ENCODE assay signal across 27 cellular contexts in the genomic region with DNA sequence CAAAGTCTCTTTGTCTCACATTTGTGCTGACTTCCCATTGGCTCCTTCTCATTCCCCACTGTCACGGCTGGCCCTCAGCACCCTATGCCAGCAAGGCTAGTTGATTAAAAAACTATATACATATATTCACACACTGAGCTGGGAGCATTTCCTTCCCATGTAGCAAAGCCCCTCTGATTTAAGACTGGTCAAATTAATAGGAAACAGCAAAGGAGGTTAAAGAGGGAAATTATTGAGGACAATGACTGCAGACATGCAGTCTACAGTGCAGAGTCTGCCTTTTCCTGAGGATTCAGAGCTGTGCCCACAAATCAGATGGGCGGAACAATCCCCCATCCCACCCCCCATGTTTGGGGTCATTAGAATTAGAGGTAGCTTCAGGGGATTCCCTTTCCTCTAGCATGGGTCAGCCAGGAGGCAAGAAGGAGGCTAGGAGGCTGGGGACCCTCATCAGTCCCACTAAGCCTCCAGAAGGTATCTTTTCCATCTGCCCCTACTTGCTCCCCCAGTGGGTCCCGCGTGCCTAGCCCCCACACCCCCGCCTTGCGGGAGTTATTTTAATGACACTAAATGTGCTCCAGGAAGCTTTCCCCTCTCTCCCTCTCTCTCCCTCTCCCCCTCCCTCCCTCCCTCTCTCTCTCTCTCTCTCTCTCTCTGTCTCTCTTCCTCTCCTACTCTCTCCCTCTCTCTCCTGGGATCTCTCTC. TPM values are rescaled to one million over a fixed set of nuclear protein-coding genes. Genes with fewer than 3 reads are reported as not detected.
"Had no signal": no experiment of that assay in that cellular context is flagged by ENCODE, and none has a peak within 500 bp of the region (broad histone marks: within the 10 kb centered on the region; RNA-seq: fewer than 3 reads in every experiment).

No MANE protein-coding gene starts in this region.

- FAIRE-seq: colon, kidney had no signal

- ATAC-seq: activated CD4-positive, CD25-positive, alpha-beta regulatory T cell treated with anti-CD3 and anti-CD28 coated beads, Interleukin-2, amount 50 U/mL, for 24 hours; activated CD8-positive, alpha-beta T cell treated with anti-CD3 and anti-CD28 coated beads, Interleukin-2, amount 10 ng/mL, durations not matched to agents 7 days and 5 days; activated naive CD8-positive, alpha-beta T cell treated with anti-CD3 and anti-CD28 coated beads, Interleukin-2, amount 50 U/mL, for 24 hours; psoas muscle had no signal

- H3K9me3 Mint-ChIP-seq: activated naive CD8-positive, alpha-beta T cell treated with anti-CD3 and anti-CD28 coated beads, Interleukin-2, amount 50 U/mL, for 24 hours; activated T-helper 2 cell treated with anti-CD3 and anti-CD28 coated beads, Interferon-gamma antibody, Interleukin-2, Interleukin-4, amounts not matched to agents 10 μg/mL and 5 μg/mL and 100 μg/mL, durations not matched to agents 14 hours and 24 hours and 36 hours; stimulated activated naive CD8-positive, alpha-beta T cell treated with anti-CD3 and anti-CD28 coated beads, Interleukin-15, Interleukin-2, amounts not matched to agents 100 ng/mL and 50 ng/mL, for 24 hours had no signal

- H3K9me3 ChIP-seq: left ventricle myocardium inferior, psoas muscle had no signal

- H3K36me3 ChIP-seq: brain microvascular endothelial cell, left ventricle myocardium inferior had no signal

- H3K27ac Mint-ChIP-seq: activated CD4-positive, alpha-beta T cell treated with anti-CD3 and anti-CD28 coated beads, Interleukin-2, amount 10 ng/mL, durations not matched to agents 7 days and 5 days; activated CD8-positive, alpha-beta T cell treated with anti-CD3 and anti-CD28 coated beads, Interleukin-2, amount 10 ng/mL, durations not matched to agents 7 days and 5 days; activated naive CD4-positive, alpha-beta T cell treated with anti-CD3 and anti-CD28 coated beads for 36 hours; activated naive CD8-positive, alpha-beta T cell treated with anti-CD3 and anti-CD28 coated beads, Interleukin-2, amount 50 U/mL, for 24 hours; activated T-cell treated with anti-CD3 and anti-CD28 coated beads, Interleukin-2, amount 50 U/mL, for 24 hours; activated T-helper 2 cell treated with anti-CD3 and anti-CD28 coated beads, Interferon-gamma antibody, Interleukin-2, Interleukin-4, amounts not matched to agents 10 μg/mL and 5 μg/mL and 100 μg/mL, durations not matched to agents 14 hours and 24 hours and 36 hours; nephron; stimulated activated naive CD8-positive, alpha-beta T cell treated with anti-CD3 and anti-CD28 coated beads, Interleukin-15, Interleukin-2, amounts not matched to agents 100 ng/mL and 50 ng/mL, for 24 hours had no signal

- H3K4me3 ChIP-seq: left ventricle myocardium inferior, psoas muscle, skin epidermis had no signal

- DNase-seq: activated CD4-positive, alpha-beta T cell treated with anti-CD3 and anti-CD28 coated beads, Interleukin-2, amount 10 ng/mL, durations not matched to agents 7 days and 5 days; activated CD8-positive, alpha-beta T cell treated with anti-CD3 and anti-CD28 coated beads, Interleukin-2, amount 10 ng/mL, durations not matched to agents 7 days and 5 days; activated naive CD4-positive, alpha-beta T cell treated with anti-CD3 and anti-CD28 coated beads for 36 hours; activated naive CD8-positive, alpha-beta T cell treated with anti-CD3 and anti-CD28 coated beads, Interleukin-2, amount 50 U/mL, for 24 hours; activated T-cell treated with anti-CD3 and anti-CD28 coated beads, Interleukin-2, amount 50 U/mL, for 24 hours; anterior cingulate cortex; brain microvascular endothelial cell; central memory CD4-positive, alpha-beta T cell; dorsolateral prefrontal cortex; foreskin melanocyte; hypothalamus; kidney; left ventricle myocardium inferior; mammary epithelial cell; midbrain; psoas muscle; stimulated activated CD4-positive, alpha-beta T cell treated with anti-CD3 and anti-CD28 coated beads, Interleukin-15, amount 100 ng/mL, for 24 hours; stimulated activated CD4-positive, alpha-beta T cell treated with anti-CD3 and anti-CD28 coated beads, Interleukin-2, amount 100 ng/mL, for 48 hours had no signal

- H3K27ac ChIP-seq: brain microvascular endothelial cell, dorsolateral prefrontal cortex, epithelial cell of prostate, left ventricle myocardium inferior, psoas muscle, skin epidermis had no signal

- H3K4me1 Mint-ChIP-seq: activated CD4-positive, alpha-beta T cell treated with anti-CD3 and anti-CD28 coated beads, Interleukin-2, amount 10 ng/mL, durations not matched to agents 7 days and 5 days had no signal

- H3K4me3 Mint-ChIP-seq: activated CD4-positive, alpha-beta T cell treated with anti-CD3 and anti-CD28 coated beads, Interleukin-2, amount 10 ng/mL, durations not matched to agents 7 days and 5 days; activated CD8-positive, alpha-beta T cell treated with anti-CD3 and anti-CD28 coated beads, Interleukin-2, amount 10 ng/mL, durations not matched to agents 7 days and 5 days; activated naive CD4-positive, alpha-beta T cell treated with anti-CD3 and anti-CD28 coated beads for 36 hours; activated naive CD8-positive, alpha-beta T cell treated with anti-CD3 and anti-CD28 coated beads, Interleukin-2, amount 50 U/mL, for 24 hours; activated T-cell treated with anti-CD3 and anti-CD28 coated beads, Interleukin-2, amount 50 U/mL, for 24 hours; nephron; stimulated activated naive CD8-positive, alpha-beta T cell treated with anti-CD3 and anti-CD28 coated beads, Interleukin-15, Interleukin-2, amounts not matched to agents 100 ng/mL and 50 ng/mL, for 24 hours had no signal

RNA-seq across cellular contexts. Expression of gene DLX6, which starts 9.8 kb away (rescaled TPM):
- total RNA-seq: activated CD4-positive, alpha-beta T cell treated with anti-CD3 and anti-CD28 coated beads, Interleukin-2, amount 10 ng/mL, durations not matched to agents 7 days and 5 days; activated CD8-positive, alpha-beta T cell treated with anti-CD3 and anti-CD28 coated beads, Interleukin-2, amount 10 ng/mL, durations not matched to agents 7 days and 5 days; activated naive CD4-positive, alpha-beta T cell treated with anti-CD3 and anti-CD28 coated beads for 36 hours; activated T-helper 2 cell treated with anti-CD3 and anti-CD28 coated beads, Interferon-gamma antibody, Interleukin-2, Interleukin-4, amounts not matched to agents 10 μg/mL and 5 μg/mL and 100 μg/mL, durations not matched to agents 14 hours and 24 hours and 36 hours; left ventricle myocardium inferior; mammary epithelial cell; omental fat pad; psoas muscle had no signal
- polyA plus RNA-seq: fibroblast of lung, mammary epithelial cell, psoas muscle had no signal

RNA-seq across cellular contexts. Expression of gene DLX5, which starts 29.1 kb away (rescaled TPM):
- total RNA-seq: activated CD4-positive, alpha-beta T cell treated with anti-CD3 and anti-CD28 coated beads, Interleukin-2, amount 10 ng/mL, durations not matched to agents 7 days and 5 days; activated CD8-positive, alpha-beta T cell treated with anti-CD3 and anti-CD28 coated beads, Interleukin-2, amount 10 ng/mL, durations not matched to agents 7 days and 5 days; activated naive CD4-positive, alpha-beta T cell treated with anti-CD3 and anti-CD28 coated beads for 36 hours; activated T-helper 2 cell treated with anti-CD3 and anti-CD28 coated beads, Interferon-gamma antibody, Interleukin-2, Interleukin-4, amounts not matched to agents 10 μg/mL and 5 μg/mL and 100 μg/mL, durations not matched to agents 14 hours and 24 hours and 36 hours; left ventricle myocardium inferior; psoas muscle had no signal
- polyA plus RNA-seq: psoas muscle had no signal
